In genomic region chrX:23667239-23668177, GRCh38 we compare ENCODE assay signal across 8 cellular contexts. TPM values are rescaled to one million over a fixed set of nuclear protein-coding genes. Genes with fewer than 3 reads are reported as not detected.
DNase-seq lines count a peak whose midpoint lies in the region; ATAC-seq and TF ChIP-seq lines count a peak whose summit lies in the region.

PRDX4 (plus strand) TSS chrX:23667493; CDS start chrX:23667571, 78 bp downstream.

- in situ Hi-C loops in astrocyte of the cerebellum (cut with HindIII; ENCODE audit: low sequenced_read_pairs), result no loop called here

- peak within 1 kb of the TSS; percentile 91 for H2AFZ ChIP-seq in hepatocyte

- H3K4me3 Mint-ChIP-seq in T-helper 2 cell treated with Interferon-gamma antibody and Interleukin-4, amounts not matched to agents 5 μg/mL and 100 μg/mL, for 36 hours, result peak within 1 kb of the TSS; percentile 87

- H4K20me1 ChIP-seq in hepatocyte (ENCODE audit: insufficient read depth, poor library complexity, severe bottlenecking), result no peaks in the 10 kb centered on the region

- no peaks in the 10 kb centered on the region for H3K9me3 ChIP-seq in hepatocyte (ENCODE audit: low read depth)

- peak within 1 kb of the TSS; percentile 85 for H3K27ac ChIP-seq in hepatocyte

- DNase-seq in NCI-H1694 treated with DMSO at 0.1 percent for 48 hours (lab: John Stamatoyannopoulos, UW) (peak; percentile 29), astrocyte of the cerebellum (ENCODE audit: low read depth) (peak; percentile 61), hepatocyte (ENCODE audit: low spot score) (peak; percentile 97), retina (peak; percentile 83)
- DNase-seq in T-helper 2 cell treated with Interferon-gamma antibody and Interleukin-4, amounts not matched to agents 5 μg/mL and 100 μg/mL, for 36 hours (ENCODE audit: low spot score), result peak; percentile 72

- ATAC-seq in GM18499 (IDR thresholded peaks at IDR 0.05; ENCODE audit: insufficient read depth, unreplicated experiment) (peak; percentile 34), HG02885 (IDR thresholded peaks at IDR 0.05; ENCODE audit: poor library complexity, unreplicated experiment) (peak; percentile 71), GM18870 (IDR thresholded peaks at IDR 0.05; ENCODE audit: unreplicated experiment) (no peak)

- H3K27me3 ChIP-seq in hepatocyte, result no peaks in the 10 kb centered on the region

- TF ChIP-seq CTCF in astrocyte of the cerebellum (IDR thresholded peaks at IDR 0.05; ENCODE audit: low read depth, low read length, missing control alignments) (no peak), hepatocyte (IDR thresholded peaks at IDR 0.05; ENCODE audit: poor library complexity) (no peak)

- peaks cover 5% of the 10 kb centered on the region for H3K36me3 Mint-ChIP-seq in T-helper 2 cell treated with Interferon-gamma antibody and Interleukin-4, amounts not matched to agents 5 μg/mL and 100 μg/mL, for 36 hours (ENCODE audit: low read depth)

- peaks cover 6% of the 10 kb centered on the region for H3K4me1 ChIP-seq in hepatocyte (ENCODE audit: insufficient read depth)

- H3K9me3 Mint-ChIP-seq in T-helper 2 cell treated with Interferon-gamma antibody and Interleukin-4, amounts not matched to agents 5 μg/mL and 100 μg/mL, for 36 hours, result no peaks in the 10 kb centered on the region

- H3K27me3 Mint-ChIP-seq in T-helper 2 cell treated with Interferon-gamma antibody and Interleukin-4, amounts not matched to agents 5 μg/mL and 100 μg/mL, for 36 hours (ENCODE audit: low read depth), result no peaks in the 10 kb centered on the region

- H3K4me1 Mint-ChIP-seq in T-helper 2 cell treated with Interferon-gamma antibody and Interleukin-4, amounts not matched to agents 5 μg/mL and 100 μg/mL, for 36 hours (ENCODE audit: low read depth), result peaks cover 21% of the 10 kb centered on the region

- no peaks in the 10 kb centered on the region for H3K9me2 ChIP-seq in hepatocyte (replicated peaks; ENCODE audit: insufficient read depth)

- WGBS in hepatocyte (ENCODE audit: low lambda C conversion rate, missing lambda C conversion rate), result 11% methylated on average over 54 of the region's 73 CpGs

- peaks cover 28% of the 10 kb centered on the region for H3K79me2 ChIP-seq in hepatocyte

- no peaks in the 10 kb centered on the region for H3K36me3 ChIP-seq in hepatocyte (replicated peaks; ENCODE audit: insufficient read depth, low read depth)

- peak within 1 kb of the TSS; percentile 90 for H3K27ac Mint-ChIP-seq in T-helper 2 cell treated with Interferon-gamma antibody and Interleukin-4, amounts not matched to agents 5 μg/mL and 100 μg/mL, for 36 hours

- H3K4me2 ChIP-seq in hepatocyte, result peak within 1 kb of the TSS; percentile 82

- peak within 1 kb of the TSS; percentile 60 for H3K4me3 ChIP-seq in astrocyte of the cerebellum (ENCODE audit: low read depth, low read length)
- H3K4me3 ChIP-seq in hepatocyte, result peak within 1 kb of the TSS; percentile 56

RNA-seq across cellular contexts. Expression of gene PRDX4, which starts in this region (rescaled TPM):
- total RNA-seq in hepatocyte, result 601 and 649 TPM in 2 replicates
- polyA plus RNA-seq in hepatocyte, result 841 and 910 TPM in 2 replicates

Comparison
In these comparisons a context has a peak if more than half of its experiments do, and no peak if none do; other contexts are left out.
1. DNase-seq: peak in every context shown above with its lines; median percentile 97 in hepatocyte; 83 in retina; 72 in T-helper 2 cell treated with Interferon-gamma antibody and Interleukin-4, amounts not matched to agents 5 μg/mL and 100 μg/mL, for 36 hours; 61 in astrocyte of the cerebellum; 29 in NCI-H1694 treated with DMSO at 0.1 percent for 48 hours.